In genomic region chr17:81667754-81668153, GRCh38 we compare ENCODE assay signal across 10 cellular contexts. TPM values are rescaled to one million over a fixed set of nuclear protein-coding genes. Genes with fewer than 3 reads are reported as not detected.
DNase-seq lines count a peak whose midpoint lies in the region; ATAC-seq, FAIRE-seq and TF ChIP-seq lines count a peak whose summit lies in the region.
"Had no signal": no experiment of that assay in that cellular context is flagged by ENCODE, and none has a peak within 500 bp of the region (broad histone marks: within the 10 kb centered on the region; RNA-seq: fewer than 3 reads in every experiment).

No MANE protein-coding gene starts in this region.

- peak overlapping the region; percentile 99 for H3K4me3 ChIP-seq in A549
- H3K4me3 ChIP-seq in HFF-Myc (replicated peaks; ENCODE audit: low read depth, low read length), result peak overlapping the region; percentile 97
- H3K4me3 ChIP-seq in iPS-15b (ENCODE audit: low read depth, low read length), result peak overlapping the region; percentile 35
- peak overlapping the region in 1 of 2 donors; percentile 91 for H3K4me3 ChIP-seq in left lung

- no peak for FAIRE-seq in A549 (lab: Jason Lieb, UNC)
- FAIRE-seq: small intestine had no signal

- TF ChIP-seq CTCF in A549 (IDR thresholded peaks at IDR 0.05) (no peak), HFF-Myc (IDR thresholded peaks at IDR 0.05; ENCODE audit: low read depth, low read length, missing control alignments) (no peak), VCaP (conservative IDR thresholded peaks at IDR 0.05) (no peak), left lung (IDR thresholded peaks at IDR 0.05) (no peak)

- no peak for TF ChIP-seq RAD21 in A549 (conservative IDR thresholded peaks at IDR 0.05 in 1 of 2, IDR thresholded peaks at IDR 0.05 in 1 of 2)

- TF ChIP-seq EP300 in A549 (IDR thresholded peaks at IDR 0.05), result no peak

- H3K4me1 ChIP-seq in A549 (peaks cover 22% of the 10 kb centered on the region), iPS-15b (ENCODE audit: control insufficient read depth, insufficient read depth, low read length) (peaks cover 4% of the 10 kb centered on the region), left lung (peaks cover 18 to 32% of the 10 kb centered on the region in 2 donors)

- H3K4me2 ChIP-seq in A549, result peak overlapping the region; percentile 90

- WGBS in A549 (ENCODE audit: missing lambda C conversion rate), result 87% methylated on average over 18 of the region's 18 CpGs

- H3K27me3 ChIP-seq in iPS-15b (ENCODE audit: control insufficient read depth, insufficient read depth, low read length) (no peaks in the 10 kb centered on the region), left lung (no peaks in the 10 kb centered on the region)

- POLR2A ChIA-PET in A549 (lab: Yijun Ruan, JAX), result interaction anchor here (0.5 to 1.6 kb wide), 2 partner anchors 16 to 32 kb away, joined by 3 to 11 read pairs; partner anchors contain the start of genes ARL16 and HGS

- no peak for TF ChIP-seq POLR2A in A549 (IDR thresholded peaks at IDR 0.05; ENCODE audit: low read length)

- DNase-seq in A549 (ENCODE audit: low read depth in 1 of 2, low spot score in 1 of 2) (no peak), HFF-Myc (ENCODE audit: extremely low read depth, low read depth) (no peak), left lung (no peak), SW480 (ENCODE audit: low spot score) (no peak)
- no peak for DNase-seq in stimulated activated CD4-positive, alpha-beta T cell treated with anti-CD3 and anti-CD28 coated beads, Interleukin-4, amount 100 ng/mL, for 4 hours
- DNase-seq in effector CD4-positive, alpha-beta T cell, result no peak
- DNase-seq: GF-D8, small intestine had no signal

- no peak overlapping the region for H3K9ac ChIP-seq in iPS-15b (ENCODE audit: low read depth, low read length)

- no peaks in the 10 kb centered on the region for H3K9me3 ChIP-seq in A549
- H3K9me3 ChIP-seq in iPS-15b (ENCODE audit: control insufficient read depth, insufficient read depth, low read length), result no peaks in the 10 kb centered on the region
- no peaks in the 10 kb centered on the region for H3K9me3 ChIP-seq in left lung

- H3K36me3 ChIP-seq in iPS-15b (ENCODE audit: control insufficient read depth, insufficient read depth, low read length) (peaks cover 43% of the 10 kb centered on the region), left lung (peaks cover 0 to 51% of the 10 kb centered on the region in 2 donors)

- ATAC-seq in A549 (no peak), left lung (no peak)

- CTCF ChIA-PET in A549 (lab: Yijun Ruan, JAX), result interaction anchor here (0.6 to 1.6 kb wide), 3 partner anchors 34 to 430 kb away, joined by 3 to 7 read pairs (median 3); no protein-coding TSS in a partner anchor

- intact Hi-C loops in left lung (cut with DNase I), result no loop called here

- H3K27ac ChIP-seq in A549 (peak overlapping the region in 1 of 2 experiments; percentile 97; a peak in 2 of 6 replicates), VCaP (peak overlapping the region; percentile 93), left lung (no peak overlapping the region)

TF ChIP-seq in A549, 52 proteins besides CTCF, POLR2A, EP300 and RAD21:
- TF ChIP-seq JUN (IDR thresholded peaks at IDR 0.05) (0 out of 5 replicates have a peak, but pooled peaks of 1 of the 2 experiments have one; percentile 16), HOXB13 (CRISPR knock-in tag; IDR thresholded peaks at IDR 0.05; ENCODE audit: low read depth) (no peak)

RNA-seq across cellular contexts. Expression of gene CCDC137, which starts 1.2 kb away (rescaled TPM):
- polyA plus RNA-seq in A549 (2011; rRNA removed) (16.6 and 22.6 TPM in 2 replicates), A549 (2017; fragmentation: RNase III; extraction: RNeasy Plus Mini Kit Qiagen cat#74134 plus additional on column Dnase treatment) (55.0 to 59.7 TPM (median 55.6 TPM) in 3 replicates)
- polyA plus RNA-seq in A549 (2012; cell fraction: cytosol; rRNA removed), result 53.4 and 55.6 TPM in 2 replicates
- polyA plus RNA-seq in A549 (2012; cell fraction: nucleus; rRNA removed), result 43.4 and 48.9 TPM in 2 replicates
- 5.5 TPM in 2 replicates for polyA minus RNA-seq in A549 (2011; rRNA and poly(A)+ RNA removed)
- 10 to 100 TPM; 15.4 to 19.9 TPM for total RNA-seq in left lung

RNA-seq across cellular contexts. Expression of gene OXLD1, which starts 1.3 kb away (rescaled TPM):
- polyA plus RNA-seq in A549 (2011; rRNA removed) (34.6 and 38.7 TPM in 2 replicates), A549 (2017; fragmentation: RNase III; extraction: RNeasy Plus Mini Kit Qiagen cat#74134 plus additional on column Dnase treatment) (43.9 to 47.7 TPM (median 47.1 TPM) in 3 replicates)
- 109 and 124 TPM in 2 replicates for polyA plus RNA-seq in A549 (2012; cell fraction: cytosol; rRNA removed)
- 94.2 and 127 TPM in 2 replicates for polyA plus RNA-seq in A549 (2012; cell fraction: nucleus; rRNA removed)
- polyA minus RNA-seq in A549 (2011; rRNA and poly(A)+ RNA removed), result 7.2 and 7.7 TPM in 2 replicates
- total RNA-seq in left lung, result 10 to 100 TPM; 26.2 to 33.8 TPM

RNA-seq across cellular contexts. Expression of gene PDE6G, which starts 11.4 kb away (rescaled TPM):
- polyA plus RNA-seq in A549 (2011; rRNA removed) (1.0 and 1.2 TPM in 2 replicates), A549 (2017; fragmentation: RNase III; extraction: RNeasy Plus Mini Kit Qiagen cat#74134 plus additional on column Dnase treatment) (0.90 to 2.0 TPM (median 1.2 TPM) in 3 replicates)
- 1.5 and 3.3 TPM in 2 replicates for polyA plus RNA-seq in A549 (2012; cell fraction: cytosol; rRNA removed)
- 2.0 and 3.5 TPM in 2 replicates for polyA plus RNA-seq in A549 (2012; cell fraction: nucleus; rRNA removed)
- polyA minus RNA-seq in A549 (2011; rRNA and poly(A)+ RNA removed), result 1.0 and 3.3 TPM in 2 replicates
- 1 to 10 TPM in 1 of 2 donors, under 1 TPM in 1; 0.24 to 1.3 TPM for total RNA-seq in left lung

RNA-seq across cellular contexts. Expression of gene ARL16, which starts 15.8 kb away (rescaled TPM):
- 43.8 and 45.2 TPM in 2 replicates for polyA plus RNA-seq in A549 (2011; rRNA removed)
- polyA plus RNA-seq in A549 (2012; cell fraction: cytosol; rRNA removed), result 68.1 and 77.4 TPM in 2 replicates
- 63.3 and 65.0 TPM in 2 replicates for polyA plus RNA-seq in A549 (2012; cell fraction: nucleus; rRNA removed)
- polyA plus RNA-seq in A549 (2017; fragmentation: RNase III; extraction: RNeasy Plus Mini Kit Qiagen cat#74134 plus additional on column Dnase treatment), result 52.8 to 55.8 TPM (median 53.6 TPM) in 3 replicates
- 19.1 and 21.4 TPM in 2 replicates for polyA minus RNA-seq in A549 (2011; rRNA and poly(A)+ RNA removed)
- total RNA-seq in left lung, result 10 to 100 TPM; 22.5 to 27.0 TPM

RNA-seq across cellular contexts. Expression of gene HGS, which starts 16.1 kb away (rescaled TPM):
- polyA plus RNA-seq in A549 (2011; rRNA removed) (75.7 and 85.9 TPM in 2 replicates), A549 (2017; fragmentation: RNase III; extraction: RNeasy Plus Mini Kit Qiagen cat#74134 plus additional on column Dnase treatment) (127 to 130 TPM (median 129 TPM) in 3 replicates)
- polyA plus RNA-seq in A549 (2012; cell fraction: cytosol; rRNA removed), result 129 and 170 TPM in 2 replicates
- 607 and 996 TPM in 2 replicates for polyA plus RNA-seq in A549 (2012; cell fraction: nucleus; rRNA removed)
- 157 and 165 TPM in 2 replicates for polyA minus RNA-seq in A549 (2011; rRNA and poly(A)+ RNA removed)
- 100 to 1,000 TPM in 1 of 2 donors, 10 to 100 TPM in 1; 94.6 to 123 TPM for total RNA-seq in left lung
